8 cellular contexts compared by ENCODE assay signal in the genomic region with DNA sequence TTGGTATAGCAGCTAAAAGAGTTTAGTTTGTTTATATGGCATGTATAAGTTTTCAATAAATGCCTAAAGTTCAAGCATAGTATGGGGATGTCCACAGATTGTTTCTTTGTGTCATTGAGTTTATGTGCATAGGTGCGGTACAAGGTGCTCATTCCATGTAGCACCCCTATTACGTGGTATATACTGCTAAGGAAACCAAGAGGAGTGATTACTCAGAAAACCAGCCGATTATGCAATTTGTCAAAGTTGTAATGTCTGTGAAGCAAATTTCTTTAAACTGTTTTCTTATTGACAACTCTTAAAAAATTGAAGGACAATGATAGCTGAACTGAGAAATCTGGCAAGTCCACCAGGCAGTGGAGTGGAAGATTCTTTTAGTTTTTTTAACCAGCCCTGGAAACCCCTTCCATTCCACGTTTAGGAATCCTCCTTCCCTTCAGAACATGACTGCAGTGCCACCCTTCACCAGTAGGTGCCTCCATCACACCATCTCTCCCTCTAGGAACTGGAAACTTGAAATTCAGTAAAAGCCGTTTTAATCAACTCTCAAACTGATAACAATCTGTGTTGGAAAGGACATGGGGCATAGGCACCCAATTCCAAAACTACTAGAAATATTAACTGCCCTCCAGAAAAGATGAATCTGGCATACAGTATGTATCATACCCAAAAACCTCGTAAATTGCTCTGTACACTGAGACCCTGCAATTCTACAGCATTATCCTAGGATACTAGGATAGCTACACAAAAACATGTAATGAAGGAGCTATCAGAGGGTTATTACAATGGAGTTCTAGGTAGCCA. TPM values are rescaled to one million over a fixed set of nuclear protein-coding genes. Genes with fewer than 3 reads are reported as not detected.
A peak's percentile ranks its signal among the peaks of the same experiment; 100 is the strongest.
DNase-seq lines count a peak whose midpoint lies in the region; ATAC-seq and TF ChIP-seq lines count a peak whose summit lies in the region.

No MANE protein-coding gene starts in this region.

- H3K36me3 Mint-ChIP-seq in activated CD4-positive, alpha-beta memory T cell treated with anti-CD3 and anti-CD28 coated beads for 36 hours, result peaks cover 4% of the 10 kb centered on the region

- H3K4me2 ChIP-seq in mesenchymal stem cell (ENCODE audit: low read length, poor library complexity, severe bottlenecking), result no peak overlapping the region

- no peak overlapping the region for H2AFZ ChIP-seq in ACC112 (ENCODE audit: low read length, unreplicated experiment)
- no peak overlapping the region for H2AFZ ChIP-seq in mesenchymal stem cell (ENCODE audit: low read depth, low read length)

- H2AK5ac ChIP-seq in mesenchymal stem cell (ENCODE audit: low read length, severe bottlenecking), result no peak overlapping the region

- no peak overlapping the region for H2BK5ac ChIP-seq in mesenchymal stem cell (ENCODE audit: low read depth, low read length, poor library complexity, severe bottlenecking)

- WGBS in mesenchymal stem cell, result 61% methylated on average over 6 of the region's 6 CpGs

- no peak overlapping the region for H3K4ac ChIP-seq in mesenchymal stem cell (ENCODE audit: low read depth in 1 of 2, low read length in 2 of 2)

- no peak overlapping the region for H2BK120ac ChIP-seq in mesenchymal stem cell (ENCODE audit: low read depth, low read length)

- intact Hi-C loops in activated CD4-positive, alpha-beta memory T cell treated with anti-CD3 and anti-CD28 coated beads for 36 hours (cut with micrococcal nuclease), result loop anchor here (1.0 to 5.0 kb wide), 4 partner anchors 42 to 235 kb away; a partner anchor contains a TSS

- peaks cover 11% of the 10 kb centered on the region for H3K4me1 Mint-ChIP-seq in activated CD4-positive, alpha-beta memory T cell treated with anti-CD3 and anti-CD28 coated beads for 36 hours (ENCODE audit: low read depth)

- H3K27me3 Mint-ChIP-seq in activated CD4-positive, alpha-beta memory T cell treated with anti-CD3 and anti-CD28 coated beads for 36 hours, result no peaks in the 10 kb centered on the region

- peak; percentile 89 for TF ChIP-seq CTCF in GM13976 (IDR thresholded peaks at IDR 0.05; ENCODE audit: borderline replicate concordance, control extremely low read depth, extremely low read depth, insufficient read depth, missing control alignments)

- POLR2A ChIA-PET in activated CD4-positive, alpha-beta memory T cell treated with anti-CD3 and anti-CD28 coated beads for 36 hours (lab: Charles Lee), result no interaction called here

- H3K23ac ChIP-seq in mesenchymal stem cell (ENCODE audit: low read length in 2 of 2), result no peak overlapping the region

- DNase-seq in GM13976 (ENCODE audit: low spot score) (peak; percentile 36), NCI-H524 treated with DMSO at 0.1 percent for 48 hours (lab: John Stamatoyannopoulos, UW) (peak; percentile 23), mesenchymal stem cell (peak; percentile 73)
- DNase-seq in activated CD4-positive, alpha-beta memory T cell treated with anti-CD3 and anti-CD28 coated beads for 36 hours, result peak; percentile 75
- peak; percentile 48 for DNase-seq in effector CD4-positive, alpha-beta T cell
- DNase-seq in stimulated activated CD8-positive, alpha-beta memory T cell treated with anti-CD3 and anti-CD28 coated beads, Interleukin-15, amount 100 ng/mL, for 24 hours (ENCODE audit: low read depth), result peak; percentile 47

- no peak overlapping the region for H3K4me3 Mint-ChIP-seq in activated CD4-positive, alpha-beta memory T cell treated with anti-CD3 and anti-CD28 coated beads for 36 hours

- no peak overlapping the region for H3K14ac ChIP-seq in mesenchymal stem cell (ENCODE audit: low read length in 2 of 2)

- H3K4me1 ChIP-seq in ACC112 (ENCODE audit: control insufficient read depth, insufficient read depth, low read length, unreplicated experiment) (peaks cover 56% of the 10 kb centered on the region), mesenchymal stem cell (ENCODE audit: control insufficient read depth, insufficient read depth, low read depth, low read length) (peaks cover 4% of the 10 kb centered on the region)

- ATAC-seq in GM18519 (IDR thresholded peaks at IDR 0.05; ENCODE audit: low FRiP score, unreplicated experiment), result no peak

- in situ Hi-C loops in GM13976 (cut with MboI; ENCODE audit: low sequenced_read_pairs, unreplicated experiment), result loop anchor here (5.0 kb wide), 1 partner anchor 233 kb away; no protein-coding TSS in a partner anchor

- H3K9me3 Mint-ChIP-seq in activated CD4-positive, alpha-beta memory T cell treated with anti-CD3 and anti-CD28 coated beads for 36 hours, result no peaks in the 10 kb centered on the region

- peaks cover 10% of the 10 kb centered on the region for H3K36me3 ChIP-seq in ACC112 (ENCODE audit: insufficient read depth, low read length)
- H3K36me3 ChIP-seq in mesenchymal stem cell (ENCODE audit: control insufficient read depth in 1 of 2, insufficient read depth in 2 of 2, low read depth in 1 of 2, low read length in 2 of 2), result peaks cover 2 to 65% of the 10 kb centered on the region in 2 experiments

- no peak overlapping the region for H2BK15ac ChIP-seq in mesenchymal stem cell (ENCODE audit: low read depth, poor library complexity, severe bottlenecking)

- H4K91ac ChIP-seq in mesenchymal stem cell (ENCODE audit: low read length), result no peak overlapping the region

- peak overlapping the region; percentile 82 for H3K9ac ChIP-seq in mesenchymal stem cell (ENCODE audit: low read length)

- H3K27ac Mint-ChIP-seq in activated CD4-positive, alpha-beta memory T cell treated with anti-CD3 and anti-CD28 coated beads for 36 hours, result no peak overlapping the region

- no peaks in the 10 kb centered on the region for H3K9me3 ChIP-seq in mesenchymal stem cell (ENCODE audit: control insufficient read depth, low read length)

- H3K18ac ChIP-seq in mesenchymal stem cell (ENCODE audit: low read depth in 1 of 2, low read length in 2 of 2), result no peak overlapping the region

- H3K27ac ChIP-seq in ACC112 (ENCODE audit: low read depth, low read length), result peak overlapping the region; percentile 89
- H3K27ac ChIP-seq in mesenchymal stem cell (ENCODE audit: low read length, poor library complexity, severe bottlenecking), result no peak overlapping the region

- H3K4me3 ChIP-seq in ACC112 (ENCODE audit: low read depth, low read length) (no peak overlapping the region), mesenchymal stem cell (ENCODE audit: insufficient read depth in 1 of 2, low read depth in 1 of 2, low read length in 2 of 2) (no peak overlapping the region)

- H3K27me3 ChIP-seq in ACC112 (ENCODE audit: insufficient read depth, low read length), result no peaks in the 10 kb centered on the region
- no peaks in the 10 kb centered on the region for H3K27me3 ChIP-seq in mesenchymal stem cell (ENCODE audit: control insufficient read depth in 1 of 2, insufficient read depth in 1 of 2, low read length in 2 of 2)

- H3K79me1 ChIP-seq in mesenchymal stem cell (replicated peaks; ENCODE audit: low read length, poor library complexity, severe bottlenecking), result peaks cover 18% of the 10 kb centered on the region

- CTCF ChIA-PET in activated CD4-positive, alpha-beta memory T cell treated with anti-CD3 and anti-CD28 coated beads for 36 hours (lab: Charles Lee), result interaction anchor here (0.6 to 6.5 kb wide), 30 partner anchors 9 to 451 kb away, joined by 3 to 67 read pairs (median 4); a partner anchor contains a TSS

- H2BK12ac ChIP-seq in mesenchymal stem cell (ENCODE audit: low read length in 2 of 2), result no peak overlapping the region

- H4K8ac ChIP-seq in mesenchymal stem cell (ENCODE audit: low read length), result no peak overlapping the region

- H3K79me2 ChIP-seq in ACC112 (ENCODE audit: control insufficient read depth, insufficient read depth, low read length, unreplicated experiment), result no peaks in the 10 kb centered on the region

RNA-seq across cellular contexts. Expression of a gene that starts 43.5 kb away (rescaled TPM):
- total RNA-seq in activated CD4-positive, alpha-beta memory T cell treated with anti-CD3 and anti-CD28 coated beads for 36 hours, result 10 to 100 TPM; 24.3 to 25.7 TPM
- 0.88 TPM for polyA plus RNA-seq in mesenchymal stem cell (2013, experiment 1 of 2)
- polyA plus RNA-seq in mesenchymal stem cell (2013, experiment 2 of 2), result 1.2 TPM

RNA-seq across cellular contexts. Expression of a gene that starts 43.5 kb away (rescaled TPM):
- 10 to 100 TPM; 19.8 to 25.0 TPM for total RNA-seq in activated CD4-positive, alpha-beta memory T cell treated with anti-CD3 and anti-CD28 coated beads for 36 hours
- polyA plus RNA-seq in mesenchymal stem cell (2013, experiment 1 of 2), result 5.4 TPM
- polyA plus RNA-seq in mesenchymal stem cell (2013, experiment 2 of 2), result 5.5 TPM

RNA-seq across cellular contexts. Expression of a gene that starts 50.4 kb away (rescaled TPM):
- 1 to 10 TPM; 5.9 TPM for total RNA-seq in activated CD4-positive, alpha-beta memory T cell treated with anti-CD3 and anti-CD28 coated beads for 36 hours
- 7.9 TPM for polyA plus RNA-seq in mesenchymal stem cell (2013, experiment 1 of 2)
- 8.2 TPM for polyA plus RNA-seq in mesenchymal stem cell (2013, experiment 2 of 2)

RNA-seq across cellular contexts. Expression of a gene that starts 50.8 kb away (rescaled TPM):
- 10 to 100 TPM; 26.5 to 28.0 TPM for total RNA-seq in activated CD4-positive, alpha-beta memory T cell treated with anti-CD3 and anti-CD28 coated beads for 36 hours
- polyA plus RNA-seq in mesenchymal stem cell (2013, experiment 1 of 2), result 17.2 TPM
- polyA plus RNA-seq in mesenchymal stem cell (2013, experiment 2 of 2), result 14.6 TPM

Comparison
In these comparisons a context has a peak if more than half of its experiments do, and no peak if none do; other contexts are left out.
1. DNase-seq: peak in every context shown above with its lines; median percentile 75 in activated CD4-positive, alpha-beta memory T cell treated with anti-CD3 and anti-CD28 coated beads for 36 hours; 73 in mesenchymal stem cell; 48 in effector CD4-positive, alpha-beta T cell; 47 in stimulated activated CD8-positive, alpha-beta memory T cell treated with anti-CD3 and anti-CD28 coated beads, Interleukin-15, amount 100 ng/mL, for 24 hours; 36 in GM13976; 23 in NCI-H524 treated with DMSO at 0.1 percent for 48 hours.